Comparison of ENCODE assay signal across 8 cellular contexts in the genomic region with DNA sequence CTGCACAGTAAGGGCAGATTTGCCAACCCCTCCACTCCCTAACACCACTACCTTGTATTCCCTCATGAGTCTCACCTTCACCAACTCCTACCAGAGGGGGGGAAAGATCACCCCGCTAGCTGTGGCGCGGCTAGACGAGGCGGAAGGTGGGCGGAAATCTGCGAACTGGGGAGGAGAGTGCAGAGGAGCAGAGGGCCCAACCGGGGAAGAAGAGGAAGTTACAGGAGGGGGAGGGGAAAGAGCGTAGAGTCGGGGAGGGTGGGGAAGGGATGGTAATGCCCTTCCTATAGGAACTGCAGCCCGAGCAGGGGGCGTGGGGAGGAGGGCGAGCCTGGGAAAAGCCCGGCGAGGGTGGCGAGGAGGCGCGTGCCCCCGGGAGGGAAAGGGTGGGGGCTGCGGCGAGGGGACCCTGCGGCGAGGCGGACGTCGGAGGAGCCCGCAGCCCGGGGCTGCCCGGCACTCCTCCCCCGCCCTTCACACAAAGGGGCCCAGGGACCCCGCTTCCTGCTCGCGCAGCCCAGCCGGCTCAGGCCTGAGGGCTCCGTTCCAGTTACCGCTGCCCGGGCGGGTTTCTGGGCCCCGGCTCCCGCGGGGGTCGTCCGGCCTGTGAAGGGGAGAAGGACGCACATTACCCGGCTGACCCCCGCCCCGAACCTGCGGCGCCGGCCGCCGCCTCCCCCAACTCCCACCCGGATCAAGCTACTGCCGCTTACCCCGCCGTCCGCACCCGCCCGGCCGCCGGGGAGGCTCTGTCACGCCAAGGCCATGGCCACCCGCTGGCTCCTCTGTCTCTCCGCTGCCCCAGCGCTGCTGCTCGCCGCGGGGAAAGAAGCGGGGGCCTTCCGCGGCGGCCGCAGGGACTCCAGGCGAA. TPM values are rescaled to one million over a fixed set of nuclear protein-coding genes. Genes with fewer than 3 reads are reported as not detected.
DNase-seq lines count a peak whose midpoint lies in the region; ATAC-seq and TF ChIP-seq lines count a peak whose summit lies in the region.

No MANE protein-coding gene starts in this region.

- peak; percentile 62 for ATAC-seq in GM21825 (IDR thresholded peaks at IDR 0.05; ENCODE audit: unreplicated experiment)
- peak; percentile 84 to 87 for ATAC-seq in natural killer cell treated with Interleukin-12 subunit alpha and Interleukin-12 subunit beta and Interleukin-15 and Interleukin-18, amount 100 ng/mL, for 72 hours

- H3K27me3 ChIP-seq in KMS-11 (ENCODE audit: insufficient read depth, low read depth) (no peaks in the 10 kb centered on the region), Peyer's patch (no peaks in the 10 kb centered on the region)

- DNase-seq in DMS53 treated with DMSO at 0.1 percent for 48 hours (lab: John Stamatoyannopoulos, UW; ENCODE audit: unreplicated experiment): peak; percentile 16
- DNase-seq in Peyer's patch: peak; percentile 65 to 89 (median 78)
- DNase-seq in activated T-helper 1 cell treated with Interleukin-2 at 50 U/mL for 16 hours (ENCODE audit: low read depth): peak; percentile 57
- peak; percentile 79 for DNase-seq in fibroblast of mammary gland (ENCODE audit: low read depth)
- DNase-seq in natural killer cell treated with Interleukin-12 subunit alpha and Interleukin-12 subunit beta and Interleukin-15 and Interleukin-18, amount 100 ng/mL, for 72 hours (ENCODE audit: low spot score): peak; percentile 86

- peak in 1 of 2 donors; percentile 30 for TF ChIP-seq POLR2A in Peyer's patch (IDR thresholded peaks at IDR 0.05)

- no peaks in the 10 kb centered on the region for H3K27me3 Mint-ChIP-seq in natural killer cell treated with Interleukin-12 subunit alpha and Interleukin-12 subunit beta and Interleukin-15 and Interleukin-18, amount 100 ng/mL, for 72 hours
- H3K27me3 Mint-ChIP-seq in stimulated activated naive CD8-positive, alpha-beta T cell treated with anti-CD3 and anti-CD28 coated beads, Interleukin-15, Interleukin-2, amounts not matched to agents 100 ng/mL and 50 ng/mL, for 24 hours: no peaks in the 10 kb centered on the region

- H3K27ac ChIP-seq in KMS-11: peak overlapping the region; percentile 84
- H3K27ac ChIP-seq in Peyer's patch: peak overlapping the region; percentile 92 to 100 (median 98)

- TF ChIP-seq CTCF in KMS-11 (conservative IDR thresholded peaks at IDR 0.05; ENCODE audit: low read depth, low read length) (no peak), Peyer's patch (IDR thresholded peaks at IDR 0.05) (no peak), fibroblast of mammary gland (conservative IDR thresholded peaks at IDR 0.05; ENCODE audit: control insufficient read depth, insufficient read depth, low read depth, low read length) (no peak)

- H3K9me3 ChIP-seq in Peyer's patch: no peaks in the 10 kb centered on the region

- no peaks in the 10 kb centered on the region; the same call in 1 of the 2 replicates for H4K20me1 ChIP-seq in KMS-11 (ENCODE audit: insufficient read depth)

- peaks cover 23% of the 10 kb centered on the region for H3K79me2 ChIP-seq in KMS-11 (ENCODE audit: insufficient read depth, low read depth)

- H3K36me3 Mint-ChIP-seq in natural killer cell treated with Interleukin-12 subunit alpha and Interleukin-12 subunit beta and Interleukin-15 and Interleukin-18, amount 100 ng/mL, for 72 hours: peaks cover 11% of the 10 kb centered on the region
- peaks cover 23% of the 10 kb centered on the region for H3K36me3 Mint-ChIP-seq in stimulated activated naive CD8-positive, alpha-beta T cell treated with anti-CD3 and anti-CD28 coated beads, Interleukin-15, Interleukin-2, amounts not matched to agents 100 ng/mL and 50 ng/mL, for 24 hours (ENCODE audit: low read depth)

- H3K9me3 Mint-ChIP-seq in natural killer cell treated with Interleukin-12 subunit alpha and Interleukin-12 subunit beta and Interleukin-15 and Interleukin-18, amount 100 ng/mL, for 72 hours: no peaks in the 10 kb centered on the region
- no peaks in the 10 kb centered on the region for H3K9me3 Mint-ChIP-seq in stimulated activated naive CD8-positive, alpha-beta T cell treated with anti-CD3 and anti-CD28 coated beads, Interleukin-15, Interleukin-2, amounts not matched to agents 100 ng/mL and 50 ng/mL, for 24 hours

- peak overlapping the region; percentile 45; the same call in 1 of the 2 replicates for H3K4me2 ChIP-seq in KMS-11

- peak overlapping the region; percentile 90 for H3K9ac ChIP-seq in KMS-11

- H2AFZ ChIP-seq in KMS-11 (ENCODE audit: low read depth): peak overlapping the region; percentile 45; the same call in 1 of the 2 replicates

- peak overlapping the region; percentile 94 for H3K4me3 Mint-ChIP-seq in natural killer cell treated with Interleukin-12 subunit alpha and Interleukin-12 subunit beta and Interleukin-15 and Interleukin-18, amount 100 ng/mL, for 72 hours
- H3K4me3 Mint-ChIP-seq in stimulated activated naive CD8-positive, alpha-beta T cell treated with anti-CD3 and anti-CD28 coated beads, Interleukin-15, Interleukin-2, amounts not matched to agents 100 ng/mL and 50 ng/mL, for 24 hours: peak overlapping the region; percentile 94

- H3K4me1 ChIP-seq in KMS-11 (ENCODE audit: low read depth, poor library complexity, severe bottlenecking) (peaks cover 35% of the 10 kb centered on the region), Peyer's patch (no peaks in the 10 kb centered on the region)

- peak overlapping the region; percentile 87 to 91 for H3K27ac Mint-ChIP-seq in natural killer cell treated with Interleukin-12 subunit alpha and Interleukin-12 subunit beta and Interleukin-15 and Interleukin-18, amount 100 ng/mL, for 72 hours
- H3K27ac Mint-ChIP-seq in stimulated activated naive CD8-positive, alpha-beta T cell treated with anti-CD3 and anti-CD28 coated beads, Interleukin-15, Interleukin-2, amounts not matched to agents 100 ng/mL and 50 ng/mL, for 24 hours: peak overlapping the region; percentile 94

- H3K4me1 Mint-ChIP-seq in natural killer cell treated with Interleukin-12 subunit alpha and Interleukin-12 subunit beta and Interleukin-15 and Interleukin-18, amount 100 ng/mL, for 72 hours (ENCODE audit: low read depth in 2 of 2): peaks cover 24 to 26% of the 10 kb centered on the region in 2 donors
- H3K4me1 Mint-ChIP-seq in stimulated activated naive CD8-positive, alpha-beta T cell treated with anti-CD3 and anti-CD28 coated beads, Interleukin-15, Interleukin-2, amounts not matched to agents 100 ng/mL and 50 ng/mL, for 24 hours (ENCODE audit: low read depth): peaks cover 35% of the 10 kb centered on the region

- H3K36me3 ChIP-seq in KMS-11 (ENCODE audit: insufficient read depth) (no peaks in the 10 kb centered on the region), Peyer's patch (no peaks in the 10 kb centered on the region)

- H3K4me3 ChIP-seq in KMS-11 (IDR thresholded peaks at IDR 0.05; ENCODE audit: insufficient read depth, low read depth, low read length): no peak overlapping the region
- H3K4me3 ChIP-seq in Peyer's patch: peak overlapping the region; percentile 62 to 87 (median 71)
- H3K4me3 ChIP-seq in fibroblast of mammary gland (ENCODE audit: control insufficient read depth, low read depth, low read length): peak overlapping the region; percentile 72

RNA-seq across cellular contexts. Expression of a gene that starts 1.8 kb away (rescaled TPM):
- total RNA-seq in Peyer's patch: 10 to 100 TPM; 12.0 to 19.3 (median 18.6) TPM
- total RNA-seq in natural killer cell treated with Interleukin-12 subunit alpha and Interleukin-12 subunit beta and Interleukin-15 and Interleukin-18, amount 100 ng/mL, for 72 hours: 10 to 100 TPM; 33.7 to 60.5 TPM

Comparison
In these comparisons a context has a peak if more than half of its experiments do, and no peak if none do; other contexts are left out.
1. DNase-seq: peak in every context shown above with its lines; median percentile 86 in natural killer cell treated with Interleukin-12 subunit alpha and Interleukin-12 subunit beta and Interleukin-15 and Interleukin-18, amount 100 ng/mL, for 72 hours; 79 in fibroblast of mammary gland; 78 in Peyer's patch; 57 in activated T-helper 1 cell treated with Interleukin-2 at 50 U/mL for 16 hours; 16 in DMS53 treated with DMSO at 0.1 percent for 48 hours.